Comparison of ENCODE assay signal across 10 cellular contexts in the genomic region with DNA sequence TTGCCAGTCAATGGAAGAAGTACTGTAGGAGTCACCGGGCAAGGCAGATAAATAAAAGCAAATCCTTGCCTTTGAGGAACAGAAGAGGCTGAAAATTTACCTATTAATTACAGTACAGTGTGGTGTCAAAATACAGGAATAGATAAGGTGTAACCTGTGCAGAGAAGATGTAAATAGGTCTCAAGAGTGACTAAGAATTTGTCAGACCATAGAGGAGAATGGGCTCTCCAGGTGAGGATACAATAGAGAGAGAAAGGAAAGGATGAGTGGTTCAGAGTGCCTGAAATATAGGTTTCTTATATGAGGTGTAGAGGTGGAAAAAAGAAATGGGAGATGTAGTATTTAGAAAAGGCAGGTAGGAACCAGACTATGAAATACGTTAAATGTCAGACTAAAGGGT. TPM values are rescaled to one million over a fixed set of nuclear protein-coding genes. Genes with fewer than 3 reads are reported as not detected.
A peak's percentile ranks its signal among the peaks of the same experiment; 100 is the strongest.
DNase-seq lines count a peak whose midpoint lies in the region; ATAC-seq and TF ChIP-seq lines count a peak whose summit lies in the region.
"Had no signal": no experiment of that assay in that cellular context is flagged by ENCODE, and none has a peak within 500 bp of the region (broad histone marks: within the 10 kb centered on the region; RNA-seq: fewer than 3 reads in every experiment).

No MANE protein-coding gene starts in this region.

- no peak for DNase-seq in HFFc6
- no peak for DNase-seq in central memory CD8-positive, alpha-beta T cell (ENCODE audit: low spot score in 2 of 2)
- DNase-seq in mesenchymal stem cell = no peak
- DNase-seq in HPDE6-E6E7 (ENCODE audit: extremely low spot score) = no peak
- DNase-seq in HCEC 1CT = no peak
- DNase-seq in H4 (ENCODE audit: low spot score) = no peak
- DNase-seq in DMS153 treated with DMSO at 0.1 percent for 48 hours (lab: John Stamatoyannopoulos, UW; ENCODE audit: unreplicated experiment) = no peak
- DNase-seq: activated T-cell treated with anti-CD3 and anti-CD28 coated beads, Interleukin-2, amount 50 U/mL, for 24 hours had no signal

- no peaks in the 10 kb centered on the region for H3K36me3 Mint-ChIP-seq in HFFc6 (ENCODE audit: low read depth)
- peaks cover 2% of the 10 kb centered on the region for H3K36me3 Mint-ChIP-seq in central memory CD8-positive, alpha-beta T cell (ENCODE audit: insufficient read depth)

- H3K4me2 ChIP-seq in BLaER1 = peak overlapping the region; percentile 52
- H3K4me2 ChIP-seq in mesenchymal stem cell (ENCODE audit: low read length, poor library complexity, severe bottlenecking) = peak overlapping the region; percentile 57

- H2AFZ ChIP-seq in mesenchymal stem cell (ENCODE audit: low read depth, low read length) = peak overlapping the region; percentile 14

- peaks cover 4% of the 10 kb centered on the region for H3K79me1 ChIP-seq in mesenchymal stem cell (replicated peaks; ENCODE audit: low read length, poor library complexity, severe bottlenecking)

- ATAC-seq in central memory CD8-positive, alpha-beta T cell (replicated peaks; ENCODE audit: extremely low read depth, poor library complexity, severe bottlenecking) = no peak

- H3K9me3 ChIP-seq in BLaER1 (peaks cover 12% of the 10 kb centered on the region), mesenchymal stem cell (ENCODE audit: control insufficient read depth, low read length) (peaks cover 3% of the 10 kb centered on the region)

- H3K23ac ChIP-seq in mesenchymal stem cell (ENCODE audit: low read length in 2 of 2) = no peak overlapping the region

- H3K14ac ChIP-seq in mesenchymal stem cell (ENCODE audit: low read length in 2 of 2) = no peak overlapping the region

- H3K27me3 ChIP-seq in BLaER1 = peaks cover 16% of the 10 kb centered on the region
- no peaks in the 10 kb centered on the region for H3K27me3 ChIP-seq in mesenchymal stem cell (ENCODE audit: control insufficient read depth in 1 of 2, insufficient read depth in 1 of 2, low read length in 2 of 2)

- no peak overlapping the region for H2BK15ac ChIP-seq in mesenchymal stem cell (ENCODE audit: low read depth, poor library complexity, severe bottlenecking)

- no peaks in the 10 kb centered on the region for H3K9me3 Mint-ChIP-seq in HFFc6
- H3K9me3 Mint-ChIP-seq in central memory CD8-positive, alpha-beta T cell = no peaks in the 10 kb centered on the region

- H3K27ac ChIP-seq in BLaER1 (no peak overlapping the region), mesenchymal stem cell (ENCODE audit: low read length, poor library complexity, severe bottlenecking) (no peak overlapping the region)

- H3K4me1 ChIP-seq in BLaER1 (peaks cover 10% of the 10 kb centered on the region), mesenchymal stem cell (ENCODE audit: control insufficient read depth, insufficient read depth, low read depth, low read length) (no peaks in the 10 kb centered on the region)

- H2BK5ac ChIP-seq in mesenchymal stem cell (ENCODE audit: low read depth, low read length, poor library complexity, severe bottlenecking) = no peak overlapping the region

- no peak overlapping the region for H4K91ac ChIP-seq in mesenchymal stem cell (ENCODE audit: low read length)

- H3K18ac ChIP-seq in mesenchymal stem cell (ENCODE audit: low read depth in 1 of 2, low read length in 2 of 2) = no peak overlapping the region

- H3K9ac ChIP-seq in BLaER1 = no peak overlapping the region
- no peak overlapping the region for H3K9ac ChIP-seq in mesenchymal stem cell (ENCODE audit: low read length)

- H2BK120ac ChIP-seq in mesenchymal stem cell (ENCODE audit: low read depth, low read length) = no peak overlapping the region

- WGBS in mesenchymal stem cell = 0% methylated on average over 1 of the region's 2 CpGs

- 0 out of 2 replicates have a peak, but pooled peaks cover 4% of the 10 kb centered on the region for H3K4me1 Mint-ChIP-seq in HFFc6 (ENCODE audit: low read depth)
- peaks cover 20% of the 10 kb centered on the region for H3K4me1 Mint-ChIP-seq in central memory CD8-positive, alpha-beta T cell

- no peak overlapping the region for H3K4ac ChIP-seq in mesenchymal stem cell (ENCODE audit: low read depth in 1 of 2, low read length in 2 of 2)

- H3K4me3 Mint-ChIP-seq in HFFc6 = peak overlapping the region; percentile 97
- H3K4me3 Mint-ChIP-seq in central memory CD8-positive, alpha-beta T cell = peak overlapping the region; percentile 93

- no peak overlapping the region for H3K4me3 ChIP-seq in BLaER1
- no peak overlapping the region for H3K4me3 ChIP-seq in mesenchymal stem cell (ENCODE audit: insufficient read depth in 1 of 2, low read depth in 1 of 2, low read length in 2 of 2)

- no peaks in the 10 kb centered on the region for H4K20me1 ChIP-seq in BLaER1

- peaks cover 2% of the 10 kb centered on the region for H3K27me3 Mint-ChIP-seq in HFFc6 (ENCODE audit: insufficient read depth)
- no peaks in the 10 kb centered on the region for H3K27me3 Mint-ChIP-seq in central memory CD8-positive, alpha-beta T cell

- no peak overlapping the region for H2AK5ac ChIP-seq in mesenchymal stem cell (ENCODE audit: low read length, severe bottlenecking)

- H3K36me3 ChIP-seq in BLaER1 (peaks cover 6% of the 10 kb centered on the region), mesenchymal stem cell (ENCODE audit: control insufficient read depth in 1 of 2, insufficient read depth in 2 of 2, low read depth in 1 of 2, low read length in 2 of 2) (no peaks in the 10 kb centered on the region)

- no peak overlapping the region for H2BK12ac ChIP-seq in mesenchymal stem cell (ENCODE audit: low read length in 2 of 2)

- no peak for TF ChIP-seq CTCF in HFFc6 (IDR thresholded peaks at IDR 0.05)

- no peak overlapping the region for H3K27ac Mint-ChIP-seq in HFFc6
- peak overlapping the region; percentile 80 for H3K27ac Mint-ChIP-seq in central memory CD8-positive, alpha-beta T cell (ENCODE audit: low read depth)

- no peak overlapping the region for H4K8ac ChIP-seq in mesenchymal stem cell (ENCODE audit: low read length)

RNA-seq across cellular contexts. Expression of a gene that starts 0.8 kb away (rescaled TPM):
- total RNA-seq in HFFc6 (2021; fragmentation: NEBNext Ultra II Directional; extraction: Animal tissue kit (Norgen Biotek cat#: 25700)) = 1 to 10 TPM; 5.4 to 7.5 (median 6.4) TPM
- polyA plus RNA-seq in mesenchymal stem cell (2013, experiment 1 of 2) = 9.1 TPM
- 8.7 TPM for polyA plus RNA-seq in mesenchymal stem cell (2013, experiment 2 of 2)
- total RNA-seq in H4 (2014; rRNA removed; shearing (Covaris generic)) = 8.6 and 12.5 TPM in 2 replicates

RNA-seq across cellular contexts. Expression of a gene that starts 57.6 kb away (rescaled TPM):
- total RNA-seq in HFFc6 (2021; fragmentation: NEBNext Ultra II Directional; extraction: Animal tissue kit (Norgen Biotek cat#: 25700)) = under 1 TPM; 0.17 to 0.78 (median 0.48) TPM
- 0.52 TPM for polyA plus RNA-seq in mesenchymal stem cell (2013, experiment 1 of 2)
- polyA plus RNA-seq in mesenchymal stem cell (2013, experiment 2 of 2) = 0.63 TPM
- total RNA-seq in H4 (2014; rRNA removed; shearing (Covaris generic)) = 0.04 and 0.43 TPM in 2 replicates
- total RNA-seq: M059J had no signal
